20 cellular contexts compared by ENCODE assay signal in genomic region chr4:73193659-73194058, GRCh38.
DNase-seq lines count a peak whose midpoint lies in the region; ATAC-seq and TF ChIP-seq lines count a peak whose summit lies in the region.
"Had no signal": no experiment of that assay in that cellular context is flagged by ENCODE, and none has a peak within 500 bp of the region (broad histone marks: within the 10 kb centered on the region; RNA-seq: fewer than 3 reads in every experiment).

No MANE protein-coding gene starts in this region.

- H3K9me2 ChIP-seq in GM23338 (ENCODE audit: insufficient read depth): no peaks in the 10 kb centered on the region

- H3K27ac Mint-ChIP-seq in GM23338 (peak overlapping the region; percentile 6; the same call in 1 of the 2 replicates), IgD-negative memory B cell (peak overlapping the region; percentile 71 to 84 (median 77))
- H3K27ac Mint-ChIP-seq in stimulated activated memory B cell treated with anti-CD40 and anti-IgM and Interleukin-4, amounts not matched to agents 10 μg/mL and 1 μg/mL and 100 μg/mL, for 72 hours: peak overlapping the region; percentile 43
- H3K27ac Mint-ChIP-seq: activated naive CD8-positive, alpha-beta T cell treated with anti-CD3 and anti-CD28 coated beads, Interleukin-2, amount 10 ng/mL, durations not matched to agents 7 days and 5 days had no signal

- H3K79me2 ChIP-seq in GM23338 (replicated peaks; ENCODE audit: insufficient read depth): peaks cover 98% of the 10 kb centered on the region

- H3K27ac ChIP-seq in GM23338 (ENCODE audit: low read depth) (no peak overlapping the region), esophagus squamous epithelium (no peak overlapping the region)
- H3K27ac ChIP-seq: C4-2B, GM23248, thoracic aorta had no signal

- H3K27me3 Mint-ChIP-seq in GM23338 (ENCODE audit: insufficient read depth, low read depth, poor library complexity) (no peaks in the 10 kb centered on the region), IgD-negative memory B cell (no peaks in the 10 kb centered on the region)
- no peaks in the 10 kb centered on the region for H3K27me3 Mint-ChIP-seq in stimulated activated memory B cell treated with anti-CD40 and anti-IgM and Interleukin-4, amounts not matched to agents 10 μg/mL and 1 μg/mL and 100 μg/mL, for 72 hours
- H3K27me3 Mint-ChIP-seq: activated naive CD8-positive, alpha-beta T cell treated with anti-CD3 and anti-CD28 coated beads, Interleukin-2, amount 10 ng/mL, durations not matched to agents 7 days and 5 days had no signal

- ATAC-seq in GM19351 (IDR thresholded peaks at IDR 0.05; ENCODE audit: unreplicated experiment) (peak; percentile 14), GM23338 (no peak)
- ATAC-seq in stimulated activated memory B cell treated with anti-CD40 and anti-IgM and Interleukin-4, amounts not matched to agents 10 μg/mL and 1 μg/mL and 100 μg/mL, for 72 hours: no peak

- whole genome bisulfite sequencing in esophagus squamous epithelium, 2 donors: 85 to 93% methylated on average over 3 to 4 of the region's 4 CpGs

- DNase-seq in GM23338 (ENCODE audit: low spot score) (no peak), DMS79 treated with DMSO at 0.1 percent for 48 hours (lab: John Stamatoyannopoulos, UW) (no peak), esophagus squamous epithelium (lab: John Stamatoyannopoulos, UW) (no peak), putamen (ENCODE audit: low spot score) (no peak)
- DNase-seq: activated CD4-positive, alpha-beta T cell treated with anti-CD3 and anti-CD28 coated beads, Interleukin-2, amount 50 U/mL, for 1 hour; activated naive CD8-positive, alpha-beta T cell treated with anti-CD3 and anti-CD28 coated beads, Interleukin-2, amount 10 ng/mL, durations not matched to agents 7 days and 5 days; activated T-cell treated with anti-CD3 and anti-CD28 coated beads, Interleukin-2, amount 50 U/mL, for 1 hour; caudate nucleus; DND-41; effector CD4-positive, alpha-beta T cell; GM23248; NCI-H1436 treated with DMSO at 0.1 percent for 48 hours; NCI-H345; SIG-M5; stimulated activated CD4-positive, alpha-beta T cell treated with anti-CD3 and anti-CD28 coated beads, Interleukin-4, amount 100 ng/mL, for 24 hours had no signal

- H3K4me1 Mint-ChIP-seq in GM23338 (peaks cover 3% of the 10 kb centered on the region; the same call in 2 of the 3 replicates), IgD-negative memory B cell (peaks cover 27 to 42% (median 29%) of the 10 kb centered on the region in 3 donors)
- H3K4me1 Mint-ChIP-seq in stimulated activated memory B cell treated with anti-CD40 and anti-IgM and Interleukin-4, amounts not matched to agents 10 μg/mL and 1 μg/mL and 100 μg/mL, for 72 hours: peaks cover 35% of the 10 kb centered on the region

- no peaks in the 10 kb centered on the region for H3K9me3 ChIP-seq in esophagus squamous epithelium
- H3K9me3 ChIP-seq: thoracic aorta had no signal

- peaks cover 5% of the 10 kb centered on the region; the same call in 1 of the 2 replicates for H3K4me1 ChIP-seq in GM23338 (ENCODE audit: insufficient read depth)
- peaks cover 0 to 5% (median 0%) of the 10 kb centered on the region in 3 donors for H3K4me1 ChIP-seq in esophagus squamous epithelium

- H3K9me3 Mint-ChIP-seq in GM23338: no peaks in the 10 kb centered on the region; the same call in 2 of the 3 replicates
- no peaks in the 10 kb centered on the region for H3K9me3 Mint-ChIP-seq in IgD-negative memory B cell
- no peaks in the 10 kb centered on the region for H3K9me3 Mint-ChIP-seq in stimulated activated memory B cell treated with anti-CD40 and anti-IgM and Interleukin-4, amounts not matched to agents 10 μg/mL and 1 μg/mL and 100 μg/mL, for 72 hours

- TF ChIP-seq POLR2A in esophagus squamous epithelium (IDR thresholded peaks at IDR 0.05): no peak

- intact Hi-C loops in esophagus squamous epithelium (cut with DNase I): no loop called here

- no peak for TF ChIP-seq CTCF in GM23338 (conservative IDR thresholded peaks at IDR 0.05; ENCODE audit: low read depth in 2 of 2)
- TF ChIP-seq CTCF in esophagus squamous epithelium (IDR thresholded peaks at IDR 0.05): no peak

- H3K36me3 Mint-ChIP-seq in GM23338 (ENCODE audit: low read depth) (peaks cover 16% of the 10 kb centered on the region), IgD-negative memory B cell (peaks cover 12% of the 10 kb centered on the region)
- peaks cover 21% of the 10 kb centered on the region for H3K36me3 Mint-ChIP-seq in stimulated activated memory B cell treated with anti-CD40 and anti-IgM and Interleukin-4, amounts not matched to agents 10 μg/mL and 1 μg/mL and 100 μg/mL, for 72 hours

- no peak overlapping the region for H3K4me2 ChIP-seq in GM23338

- no peak overlapping the region for H2AFZ ChIP-seq in GM23338
- H2AFZ ChIP-seq: GM23248 had no signal

- H3K4me3 ChIP-seq in GM23338 (no peak overlapping the region), esophagus squamous epithelium (no peak overlapping the region)
- H3K4me3 ChIP-seq: GM23248, thoracic aorta had no signal

- no peaks in the 10 kb centered on the region for H3K36me3 ChIP-seq in GM23338 (ENCODE audit: insufficient read depth)
- peaks cover 0 to 6% (median 0%) of the 10 kb centered on the region in 3 donors for H3K36me3 ChIP-seq in esophagus squamous epithelium
- H3K36me3 ChIP-seq: thoracic aorta had no signal

- no peaks in the 10 kb centered on the region for H3F3A ChIP-seq in GM23338 (replicated peaks; ENCODE audit: low read depth)

- H3K4me3 Mint-ChIP-seq in GM23338 (no peak overlapping the region), IgD-negative memory B cell (peak overlapping the region in 2 of 4 donors; percentile 62 to 80)
- peak overlapping the region; percentile 13 for H3K4me3 Mint-ChIP-seq in stimulated activated memory B cell treated with anti-CD40 and anti-IgM and Interleukin-4, amounts not matched to agents 10 μg/mL and 1 μg/mL and 100 μg/mL, for 72 hours
- H3K4me3 Mint-ChIP-seq: activated naive CD8-positive, alpha-beta T cell treated with anti-CD3 and anti-CD28 coated beads, Interleukin-2, amount 10 ng/mL, durations not matched to agents 7 days and 5 days had no signal

- H4K20me1 ChIP-seq in GM23338 (replicated peaks; ENCODE audit: insufficient read depth): peaks cover 6% of the 10 kb centered on the region; the same call in 1 of the 2 replicates

- H3K27me3 ChIP-seq in GM23338 (ENCODE audit: insufficient read depth): no peaks in the 10 kb centered on the region
- H3K27me3 ChIP-seq in esophagus squamous epithelium: no peaks in the 10 kb centered on the region

TF ChIP-seq in GM23338, 12 proteins besides CTCF, POLR2A, EP300 and RAD21 (continues in another document):
- TF ChIP-seq, protein P1, sequence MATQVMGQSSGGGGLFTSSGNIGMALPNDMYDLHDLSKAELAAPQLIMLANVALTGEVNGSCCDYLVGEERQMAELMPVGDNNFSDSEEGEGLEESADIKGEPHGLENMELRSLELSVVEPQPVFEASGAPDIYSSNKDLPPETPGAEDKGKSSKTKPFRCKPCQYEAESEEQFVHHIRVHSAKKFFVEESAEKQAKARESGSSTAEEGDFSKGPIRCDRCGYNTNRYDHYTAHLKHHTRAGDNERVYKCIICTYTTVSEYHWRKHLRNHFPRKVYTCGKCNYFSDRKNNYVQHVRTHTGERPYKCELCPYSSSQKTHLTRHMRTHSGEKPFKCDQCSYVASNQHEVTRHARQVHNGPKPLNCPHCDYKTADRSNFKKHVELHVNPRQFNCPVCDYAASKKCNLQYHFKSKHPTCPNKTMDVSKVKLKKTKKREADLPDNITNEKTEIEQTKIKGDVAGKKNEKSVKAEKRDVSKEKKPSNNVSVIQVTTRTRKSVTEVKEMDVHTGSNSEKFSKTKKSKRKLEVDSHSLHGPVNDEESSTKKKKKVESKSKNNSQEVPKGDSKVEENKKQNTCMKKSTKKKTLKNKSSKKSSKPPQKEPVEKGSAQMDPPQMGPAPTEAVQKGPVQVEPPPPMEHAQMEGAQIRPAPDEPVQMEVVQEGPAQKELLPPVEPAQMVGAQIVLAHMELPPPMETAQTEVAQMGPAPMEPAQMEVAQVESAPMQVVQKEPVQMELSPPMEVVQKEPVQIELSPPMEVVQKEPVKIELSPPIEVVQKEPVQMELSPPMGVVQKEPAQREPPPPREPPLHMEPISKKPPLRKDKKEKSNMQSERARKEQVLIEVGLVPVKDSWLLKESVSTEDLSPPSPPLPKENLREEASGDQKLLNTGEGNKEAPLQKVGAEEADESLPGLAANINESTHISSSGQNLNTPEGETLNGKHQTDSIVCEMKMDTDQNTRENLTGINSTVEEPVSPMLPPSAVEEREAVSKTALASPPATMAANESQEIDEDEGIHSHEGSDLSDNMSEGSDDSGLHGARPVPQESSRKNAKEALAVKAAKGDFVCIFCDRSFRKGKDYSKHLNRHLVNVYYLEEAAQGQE (IDR thresholded peaks at IDR 0.05; ENCODE audit: unreplicated experiment): no peak
- no peak for TF ChIP-seq NANOG (IDR thresholded peaks at IDR 0.05; ENCODE audit: borderline replicate concordance)
- no peak for TF ChIP-seq POLR2AphosphoS5 (IDR thresholded peaks at IDR 0.05; ENCODE audit: low read depth)

Comparison
In these comparisons a context has a peak if more than half of its experiments do, and no peak if none do; other contexts are left out.
1. H3K27ac Mint-ChIP-seq: peak in every context shown above with its lines; median percentile 77 in IgD-negative memory B cell; 43 in stimulated activated memory B cell treated with anti-CD40 and anti-IgM and Interleukin-4, amounts not matched to agents 10 μg/mL and 1 μg/mL and 100 μg/mL, for 72 hours; 6 in GM23338.